13 cellular contexts compared by ENCODE assay signal in genomic region chr6:108876929-108877775, GRCh38. TPM values are rescaled to one million over a fixed set of nuclear protein-coding genes. Genes with fewer than 3 reads are reported as not detected.
DNase-seq lines count a peak whose midpoint lies in the region; ATAC-seq and TF ChIP-seq lines count a peak whose summit lies in the region.
"Had no signal": no experiment of that assay in that cellular context is flagged by ENCODE, and none has a peak within 500 bp of the region (broad histone marks: within the 10 kb centered on the region; RNA-seq: fewer than 3 reads in every experiment).

No MANE protein-coding gene starts in this region.

- no peak for TF ChIP-seq CTCF in AG09319 (IDR thresholded peaks at IDR 0.05; ENCODE audit: low read depth, low read length)
- no peak for TF ChIP-seq CTCF in astrocyte of the spinal cord (IDR thresholded peaks at IDR 0.05; ENCODE audit: low read depth, low read length)

- DNase-seq in AG09319 (ENCODE audit: extremely low read depth, low read depth) (peak; percentile 76), astrocyte of the spinal cord (ENCODE audit: low read depth, low spot score) (peak; percentile 29), left ventricle myocardium superior (peak; percentile 73), renal cortical epithelial cell (ENCODE audit: low read depth) (peak; percentile 49), COR-L47 (lab: John Stamatoyannopoulos, UW) (no peak), NCI-H146 (lab: John Stamatoyannopoulos, UW) (no peak), RPMI8226 (no peak)
- DNase-seq in activated CD8-positive, alpha-beta memory T cell treated with anti-CD3 and anti-CD28 coated beads, Interleukin-2, amount 50 U/mL, for 48 hours, result no peak
- DNase-seq: central memory CD4-positive, alpha-beta T cell; NCI-H1092 treated with DMSO at 0.1 percent for 48 hours; stimulated activated CD4-positive, alpha-beta T cell treated with anti-CD3 and anti-CD28 coated beads, Interleukin-1b, Interleukin-23, amount 100 ng/mL, for 48 hours; T-helper 2 cell had no signal

- in situ Hi-C loops in astrocyte of the spinal cord (cut with HindIII; ENCODE audit: low sequenced_read_pairs), result no loop called here

- H3K4me3 ChIP-seq in astrocyte of the spinal cord (ENCODE audit: low read depth, low read length), result no peak overlapping the region
- H3K4me3 ChIP-seq: BLaER1 had no signal

- intact Hi-C loops in left ventricle myocardium superior (cut with micrococcal nuclease), result no loop called here

- peak; percentile 89 for ATAC-seq in left ventricle myocardium superior

RNA-seq across cellular contexts. Expression of gene ARMC2, which starts 28.9 kb away (rescaled TPM):
- total RNA-seq in left ventricle myocardium superior (11.5 TPM), renal cortical epithelial cell (2.6 and 4.8 TPM in 2 replicates)

Comparison
In these comparisons a context has a peak if more than half of its experiments do, and no peak if none do; other contexts are left out.
1. DNase-seq: peak in AG09319 (single experiment), astrocyte of the spinal cord (single experiment), left ventricle myocardium superior (single experiment) and renal cortical epithelial cell (single experiment); none in activated CD8-positive, alpha-beta memory T cell treated with anti-CD3 and anti-CD28 coated beads, Interleukin-2, amount 50 U/mL, for 48 hours (single experiment), COR-L47 (single experiment), NCI-H146 (single experiment) and RPMI8226 (single experiment).